Comparison of ENCODE assay signal across 17 cellular contexts in genomic region chr10:12748186-12748585, GRCh38.
DNase-seq lines count a peak whose midpoint lies in the region; ATAC-seq and TF ChIP-seq lines count a peak whose summit lies in the region.
"Had no signal": no experiment of that assay in that cellular context is flagged by ENCODE, and none has a peak within 500 bp of the region (broad histone marks: within the 10 kb centered on the region; RNA-seq: fewer than 3 reads in every experiment).

No MANE protein-coding gene starts in this region.

- in situ Hi-C loops in astrocyte of the cerebellum (cut with HindIII; ENCODE audit: low sequenced_read_pairs) (no loop called here), GM23248 (cut with MboI) (no loop called here)

- H3K27me3 Mint-ChIP-seq in endodermal cell (ENCODE audit: insufficient read depth): no peaks in the 10 kb centered on the region
- peaks cover 3% of the 10 kb centered on the region for H3K27me3 Mint-ChIP-seq in nephron progenitor cell (ENCODE audit: low read depth, poor library complexity)
- H3K27me3 Mint-ChIP-seq: CD4-positive, CD25-positive, alpha-beta regulatory T cell had no signal

- intact Hi-C loops in upper lobe of right lung (cut with DNase I): no loop called here

- no peak overlapping the region for H2AFZ ChIP-seq in GM23248
- H2AFZ ChIP-seq: GM23338 had no signal

- no peak overlapping the region for H3K27ac Mint-ChIP-seq in endodermal cell
- H3K27ac Mint-ChIP-seq in nephron progenitor cell: peak overlapping the region; percentile 0
- H3K27ac Mint-ChIP-seq: GM23338 had no signal

- TF ChIP-seq CTCF in astrocyte of the cerebellum (IDR thresholded peaks at IDR 0.05; ENCODE audit: low read depth, low read length, missing control alignments): no peak
- no peak for TF ChIP-seq CTCF in endodermal cell (conservative IDR thresholded peaks at IDR 0.05)
- TF ChIP-seq CTCF in nephron progenitor cell (IDR thresholded peaks at IDR 0.05): no peak
- TF ChIP-seq CTCF in upper lobe of right lung (IDR thresholded peaks at IDR 0.05): no peak
- TF ChIP-seq CTCF in GM10248 (IDR thresholded peaks at IDR 0.05; ENCODE audit: control extremely low read depth, extremely low read depth, low read depth, missing control alignments): no peak

- no peaks in the 10 kb centered on the region for H3F3A ChIP-seq in GM23248 (ENCODE audit: insufficient read depth)

- H3K9me3 Mint-ChIP-seq in endodermal cell (no peaks in the 10 kb centered on the region), nephron progenitor cell (no peaks in the 10 kb centered on the region)
- H3K9me3 Mint-ChIP-seq: CD4-positive, CD25-positive, alpha-beta regulatory T cell; CD8-positive, alpha-beta memory T cell had no signal

- H3K36me3 Mint-ChIP-seq in endodermal cell (ENCODE audit: low read depth) (no peaks in the 10 kb centered on the region), nephron progenitor cell (ENCODE audit: low read depth) (no peaks in the 10 kb centered on the region)

- POLR2A ChIA-PET in GM10248 (lab: Yijun Ruan, JAX): no interaction called here

- H3K4me3 ChIP-seq in astrocyte of the cerebellum (ENCODE audit: low read depth, low read length): no peak overlapping the region
- H3K4me3 ChIP-seq in endodermal cell (ENCODE audit: low read length): no peak overlapping the region
- H3K4me3 ChIP-seq in upper lobe of right lung: no peak overlapping the region
- H3K4me3 ChIP-seq in GM23248: no peak overlapping the region
- H3K4me3 ChIP-seq: GM23338, K562 had no signal

- no peaks in the 10 kb centered on the region for H3K4me1 ChIP-seq in endodermal cell (ENCODE audit: control insufficient read depth, insufficient read depth, low read length)
- no peaks in the 10 kb centered on the region for H3K4me1 ChIP-seq in upper lobe of right lung
- H3K4me1 ChIP-seq in GM23248 (ENCODE audit: insufficient read depth): no peaks in the 10 kb centered on the region
- H3K4me1 ChIP-seq: BE2C had no signal

- H3K9ac ChIP-seq in endodermal cell (ENCODE audit: extremely low read depth, low read length, poor library complexity, severe bottlenecking) (no peak overlapping the region), GM23248 (no peak overlapping the region)

- ATAC-seq in upper lobe of right lung (no peak), GM21390 (IDR thresholded peaks at IDR 0.05; ENCODE audit: unreplicated experiment) (no peak), HG03354 (IDR thresholded peaks at IDR 0.05; ENCODE audit: poor library complexity, severe bottlenecking, unreplicated experiment) (no peak)
- ATAC-seq: GM23338, K562 had no signal

- H3K9me3 ChIP-seq in endodermal cell (ENCODE audit: control insufficient read depth, low read length) (no peaks in the 10 kb centered on the region), upper lobe of right lung (no peaks in the 10 kb centered on the region), GM23248 (ENCODE audit: low read depth) (no peaks in the 10 kb centered on the region)
- H3K9me3 ChIP-seq: BE2C had no signal

- DNase-seq in astrocyte of the cerebellum (ENCODE audit: low read depth): peak; percentile 69
- no peak for DNase-seq in endodermal cell
- no peak for DNase-seq in nephron progenitor cell
- peak; percentile 13 for DNase-seq in upper lobe of right lung
- no peak for DNase-seq in GM23248
- no peak for DNase-seq in GM10248 (ENCODE audit: extremely low spot score)
- DNase-seq: ACHN; BE2C; CD4-positive, CD25-positive, alpha-beta regulatory T cell; CD8-positive, alpha-beta memory T cell; COR-L47; HCEC 1CT; IMR-90 had no signal

- no peaks in the 10 kb centered on the region for H3K79me2 ChIP-seq in GM23248 (ENCODE audit: insufficient read depth)

- CTCF ChIA-PET in GM10248 (lab: Yijun Ruan, JAX): interaction anchor here (1.1 to 2.1 kb wide), 4 partner anchors 9 to 27 kb away, joined by 3 to 6 read pairs (median 3); no protein-coding TSS in a partner anchor

- H3K36me3 ChIP-seq in endodermal cell (ENCODE audit: control insufficient read depth, insufficient read depth, low read length): no peaks in the 10 kb centered on the region
- H3K36me3 ChIP-seq in upper lobe of right lung: no peaks in the 10 kb centered on the region
- no peaks in the 10 kb centered on the region for H3K36me3 ChIP-seq in GM23248 (ENCODE audit: low read depth)
- H3K36me3 ChIP-seq: BE2C had no signal

- peaks cover 16% of the 10 kb centered on the region for H3K4me1 Mint-ChIP-seq in endodermal cell
- peaks cover 24% of the 10 kb centered on the region for H3K4me1 Mint-ChIP-seq in nephron progenitor cell

- WGBS in endodermal cell (ENCODE audit: insufficient coverage in 1 of 2, insufficient read length in 1 of 2), 2 experiments: 40 to 86% methylated on average over 3 to 4 of the region's 4 CpGs
- 30 to 31% methylated on average over 4 of the region's 4 CpGs for WGBS in GM23248 (ENCODE audit: low coverage in 1 of 2, low lambda C conversion rate in 2 of 2, missing lambda C conversion rate in 2 of 2), 2 experiments

- no peaks in the 10 kb centered on the region for H3K27me3 ChIP-seq in endodermal cell (ENCODE audit: control insufficient read depth, insufficient read depth, low read length, poor library complexity, severe bottlenecking)
- H3K27me3 ChIP-seq in upper lobe of right lung: no peaks in the 10 kb centered on the region
- H3K27me3 ChIP-seq in GM23248 (replicated peaks; ENCODE audit: insufficient read depth): no peaks in the 10 kb centered on the region; the same call in 1 of the 2 replicates
- H3K27me3 ChIP-seq: BE2C had no signal

- no peaks in the 10 kb centered on the region for H3K9me2 ChIP-seq in GM23248 (ENCODE audit: insufficient read depth)

- H3K27ac ChIP-seq in endodermal cell (ENCODE audit: low read depth, low read length) (peak overlapping the region; percentile 81), upper lobe of right lung (no peak overlapping the region), GM23248 (no peak overlapping the region)

- H3K4me3 Mint-ChIP-seq in endodermal cell (no peak overlapping the region), nephron progenitor cell (no peak overlapping the region)
- H3K4me3 Mint-ChIP-seq: CD4-positive, CD25-positive, alpha-beta regulatory T cell; CD8-positive, alpha-beta memory T cell; GM23338 had no signal

- H3K4me2 ChIP-seq in GM23248 (ENCODE audit: unreplicated experiment): no peak overlapping the region
- H3K4me2 ChIP-seq: GM23338 had no signal

- H4K20me1 ChIP-seq in GM23248 (ENCODE audit: insufficient read depth): no peaks in the 10 kb centered on the region

Comparison
In these comparisons a context has a peak if more than half of its experiments do, and no peak if none do; other contexts are left out.
1. DNase-seq: peak in astrocyte of the cerebellum (single experiment) and upper lobe of right lung (single experiment); none in endodermal cell (single experiment), nephron progenitor cell (single experiment), GM23248 (single experiment) and GM10248 (single experiment).